In genomic region chr6:159169557-159170332, GRCh38 we compare ENCODE assay signal across 8 cellular contexts. TPM values are rescaled to one million over a fixed set of nuclear protein-coding genes. Genes with fewer than 3 reads are reported as not detected.
DNase-seq lines count a peak whose midpoint lies in the region; ATAC-seq and TF ChIP-seq lines count a peak whose summit lies in the region.

No MANE protein-coding gene starts in this region.

- H3K79me2 ChIP-seq in osteoblast (ENCODE audit: insufficient read depth, low read length), result no peaks in the 10 kb centered on the region

- H3K4me1 Mint-ChIP-seq in Calu3 (ENCODE audit: low read depth, unreplicated experiment), result no peaks in the 10 kb centered on the region

- H3K27ac Mint-ChIP-seq in Calu3 (ENCODE audit: unreplicated experiment), result no peak overlapping the region

- H3K9me3 ChIP-seq in HAP-1 (no peaks in the 10 kb centered on the region), osteoblast (ENCODE audit: low read depth, low read length) (no peaks in the 10 kb centered on the region)

- intact Hi-C loops in Calu3 (cut with micrococcal nuclease; ENCODE audit: unreplicated experiment), result loop anchor here (5.0 kb wide), 1 partner anchor 293 kb away; no protein-coding TSS in a partner anchor

- H3K4me2 ChIP-seq in osteoblast (ENCODE audit: insufficient read depth, low read length), result peak overlapping the region; percentile 84

- no peaks in the 10 kb centered on the region for H3K9me3 Mint-ChIP-seq in Calu3 (ENCODE audit: low read depth, unreplicated experiment)

- DNase-seq in Calu3 (peak; percentile 18), HAP-1 (ENCODE audit: low spot score in 2 of 2) (peak in 1 of 2 experiments; percentile 43), fibroblast of gingiva (ENCODE audit: low read depth) (peak; percentile 11), osteoblast (ENCODE audit: insufficient read length, low spot score, missing footprints) (peak; percentile 96), SHP77 treated with DMSO at 0.1 percent for 48 hours (lab: John Stamatoyannopoulos, UW) (no peak), NCI-H2107 treated with DMSO at 0.1 percent for 48 hours (lab: John Stamatoyannopoulos, UW; ENCODE audit: unreplicated experiment) (no peak)

- ATAC-seq in HG03045 (IDR thresholded peaks at IDR 0.05; ENCODE audit: unreplicated experiment), result no peak

- CTCF ChIA-PET in Calu3 (lab: Charles Lee), result interaction anchor here (0.8 kb wide), 1 partner anchor 53 kb away, joined by 3 read pairs; no protein-coding TSS in a partner anchor

- in situ Hi-C loops in HAP-1 (cut with MboI; ENCODE audit: low sequenced_read_pairs), result loop anchor here (10.0 kb wide), 2 partner anchors 295 to 475 kb away; no protein-coding TSS in a partner anchor

- H3K4me3 ChIP-seq in HAP-1 (peak overlapping the region; percentile 20), WI38 (ENCODE audit: low read depth, low read length) (peak overlapping the region; percentile 26; the same call in 1 of the 2 replicates), osteoblast (ENCODE audit: insufficient read depth, low read length) (peak overlapping the region; percentile 69)

- TF ChIP-seq CTCF in Calu3 (IDR thresholded peaks at IDR 0.05; ENCODE audit: unreplicated experiment), result no peak
- TF ChIP-seq CTCF in WI38 (IDR thresholded peaks at IDR 0.05; ENCODE audit: low read depth, low read length), result no peak
- no peak for TF ChIP-seq CTCF in osteoblast (IDR thresholded peaks at IDR 0.05; ENCODE audit: extremely low read depth, low read depth, low read length)

- H3K27me3 ChIP-seq in HAP-1 (ENCODE audit: low read depth) (peaks cover 58% of the 10 kb centered on the region), osteoblast (ENCODE audit: insufficient read depth, low read length) (peaks cover 33% of the 10 kb centered on the region)

- H3K27ac ChIP-seq in osteoblast (ENCODE audit: low read depth, low read length), result peak overlapping the region; percentile 63

- peak overlapping the region; percentile 59 for H3K4me3 Mint-ChIP-seq in Calu3 (ENCODE audit: low read depth, unreplicated experiment)

- no peaks in the 10 kb centered on the region for H4K20me1 ChIP-seq in osteoblast (ENCODE audit: insufficient read depth, low read length)

- H3K27me3 Mint-ChIP-seq in Calu3 (ENCODE audit: unreplicated experiment), result peaks cover 100% of the 10 kb centered on the region

- H3K36me3 Mint-ChIP-seq in Calu3 (ENCODE audit: insufficient read depth, unreplicated experiment), result no peaks in the 10 kb centered on the region

- no peaks in the 10 kb centered on the region for H3K4me1 ChIP-seq in HAP-1
- peaks cover 37% of the 10 kb centered on the region for H3K4me1 ChIP-seq in osteoblast (ENCODE audit: insufficient read depth, low read length)

- BruUV-seq in Calu3 (replicated peaks; lab: Mats Ljungman, UMichigan), result no TSS peak

- no peaks in the 10 kb centered on the region for H3K36me3 ChIP-seq in HAP-1 (replicated peaks)
- no peaks in the 10 kb centered on the region for H3K36me3 ChIP-seq in osteoblast (ENCODE audit: insufficient read depth, low read length)

- peak overlapping the region; percentile 76 for H2AFZ ChIP-seq in osteoblast (ENCODE audit: low read length)

RNA-seq across cellular contexts. Expression of gene FNDC1, which starts 0.5 kb away (rescaled TPM):
- total RNA-seq in Calu3 (2022) (0.17 and 0.22 TPM in 2 replicates), osteoblast (24.2 and 34.2 TPM in 2 replicates)

Comparison
In these comparisons a context has a peak if more than half of its experiments do, and no peak if none do; other contexts are left out.
1. DNase-seq: peak in Calu3 (single experiment), fibroblast of gingiva (single experiment) and osteoblast (single experiment); none in SHP77 treated with DMSO at 0.1 percent for 48 hours (single experiment) and NCI-H2107 treated with DMSO at 0.1 percent for 48 hours (single experiment).
2. RNA of gene FNDC1, which starts 0.5 kb away (total RNA-seq): 24.2 to 34.2 TPM in osteoblast; 0.17 to 0.22 TPM in Calu3; every median in the first group is over 10 times any median in the second.
3. Peak in every context shown above with its lines, with median percentiles within 50 percentile points of each other: H3K4me3 ChIP-seq.